15 cellular contexts compared by ENCODE assay signal in genomic region chr3:76554717-76555116, GRCh38.
A peak's percentile ranks its signal among the peaks of the same experiment; 100 is the strongest.
DNase-seq lines count a peak whose midpoint lies in the region; ATAC-seq and TF ChIP-seq lines count a peak whose summit lies in the region.
"Had no signal": no experiment of that assay in that cellular context is flagged by ENCODE, and none has a peak within 500 bp of the region (broad histone marks: within the 10 kb centered on the region; RNA-seq: fewer than 3 reads in every experiment).

No MANE protein-coding gene starts in this region.

- H3K4me3 ChIP-seq in MG63 (no peak overlapping the region), astrocyte of the spinal cord (ENCODE audit: low read depth, low read length) (no peak overlapping the region), testis (no peak overlapping the region)
- H3K4me3 ChIP-seq: lung, transverse colon had no signal

- no peak overlapping the region for H3K27ac ChIP-seq in testis
- H3K27ac ChIP-seq: transverse colon had no signal

- H3K9me3 ChIP-seq in MG63 (no peaks in the 10 kb centered on the region), testis (no peaks in the 10 kb centered on the region)
- H3K9me3 ChIP-seq: transverse colon had no signal

- no peak for TF ChIP-seq POLR2A in testis (IDR thresholded peaks at IDR 0.05)

- no peak for ATAC-seq in HG03045 (IDR thresholded peaks at IDR 0.05; ENCODE audit: unreplicated experiment)
- no peak for ATAC-seq in GM18502 (IDR thresholded peaks at IDR 0.05; ENCODE audit: poor library complexity, unreplicated experiment)

- H3K27me3 ChIP-seq in MG63 (no peaks in the 10 kb centered on the region), testis (no peaks in the 10 kb centered on the region)
- H3K27me3 ChIP-seq: transverse colon had no signal

- H3K4me1 ChIP-seq in testis, result no peaks in the 10 kb centered on the region
- H3K4me1 ChIP-seq: transverse colon had no signal

- no peak for TF ChIP-seq CTCF in astrocyte of the spinal cord (IDR thresholded peaks at IDR 0.05; ENCODE audit: low read depth, low read length)
- TF ChIP-seq CTCF in testis (IDR thresholded peaks at IDR 0.05), result no peak

- WGBS in testis, 2 donors, result 39 to 59% methylated on average over 2 of the region's 2 CpGs

- intact Hi-C loops in testis (cut with DNase I; ENCODE audit: low total_unique reads), result no loop called here

- H3K36me3 ChIP-seq in MG63, result no peaks in the 10 kb centered on the region
- H3K36me3 ChIP-seq in testis (ENCODE audit: low read depth, missing control alignments), result no peaks in the 10 kb centered on the region
- H3K36me3 ChIP-seq: transverse colon had no signal

- DNase-seq in AG08396 (ENCODE audit: low spot score), result peak; percentile 4
- DNase-seq in MG63, result peak; percentile 8
- peak; percentile 17 for DNase-seq in astrocyte of the spinal cord (ENCODE audit: low read depth, low spot score)
- peak; percentile 2 for DNase-seq in glomerular visceral epithelial cell (ENCODE audit: extremely low spot score)
- no peak for DNase-seq in testis
- DNase-seq in DMS79 treated with DMSO at 0.1 percent for 48 hours (lab: John Stamatoyannopoulos, UW), result no peak
- DNase-seq: activated CD4-positive, alpha-beta memory T cell treated with anti-CD3 and anti-CD28 coated beads for 36 hours; activated T-cell treated with anti-CD3 and anti-CD28 coated beads, Interleukin-2, amount 50 U/mL, for 48 hours; DMS53; H7; NCI-H345; transverse colon had no signal

- in situ Hi-C loops in astrocyte of the spinal cord (cut with HindIII; ENCODE audit: low sequenced_read_pairs), result no loop called here

Comparison
In these comparisons a context has a peak if more than half of its experiments do, and no peak if none do; other contexts are left out.
1. DNase-seq: peak in AG08396 (single experiment), MG63 (single experiment), astrocyte of the spinal cord (single experiment) and glomerular visceral epithelial cell (single experiment); none in testis (single experiment) and DMS79 treated with DMSO at 0.1 percent for 48 hours (single experiment).